In the genomic region with DNA sequence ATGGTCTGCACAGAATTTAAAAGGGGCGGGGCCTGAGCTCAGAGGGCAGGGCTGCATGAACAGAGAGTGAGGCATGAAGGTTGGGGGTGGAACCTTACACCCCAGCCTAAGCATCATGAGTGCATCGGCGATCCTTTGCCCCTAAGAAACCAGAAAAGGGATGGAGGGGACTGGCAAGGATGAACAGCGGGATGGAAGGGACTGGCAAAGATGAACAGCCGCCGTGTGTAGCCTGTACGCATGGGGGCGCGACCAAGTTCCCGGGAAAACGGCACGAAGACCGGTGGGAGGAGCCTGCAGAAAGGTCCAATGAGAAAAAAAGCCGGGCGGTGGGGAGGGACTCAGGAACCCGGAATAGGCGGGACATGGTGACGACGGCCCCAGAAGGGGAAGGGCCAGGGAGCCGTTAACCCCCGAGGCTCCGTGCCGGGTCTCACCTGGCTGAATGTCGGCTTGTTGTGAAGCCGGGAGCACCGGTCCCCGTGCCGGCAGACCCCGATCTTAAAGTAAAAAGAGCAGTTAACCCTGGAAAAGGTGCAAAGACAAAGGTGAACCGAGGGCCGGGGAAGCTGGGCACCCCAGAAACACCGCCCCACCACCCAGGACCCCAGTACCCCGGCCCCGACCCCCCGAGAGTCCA, we compare ENCODE assay signal across 1 cellular context.
A peak's percentile ranks its signal among the peaks of the same experiment; 100 is the strongest.
TF ChIP-seq lines count a peak whose summit lies in the region.

No MANE protein-coding gene starts in this region.

TF ChIP-seq in GM12878, 131 proteins besides CTCF, POLR2A, EP300 and RAD21 (continued from another document and continues in another):
- TF ChIP-seq, protein P1, sequence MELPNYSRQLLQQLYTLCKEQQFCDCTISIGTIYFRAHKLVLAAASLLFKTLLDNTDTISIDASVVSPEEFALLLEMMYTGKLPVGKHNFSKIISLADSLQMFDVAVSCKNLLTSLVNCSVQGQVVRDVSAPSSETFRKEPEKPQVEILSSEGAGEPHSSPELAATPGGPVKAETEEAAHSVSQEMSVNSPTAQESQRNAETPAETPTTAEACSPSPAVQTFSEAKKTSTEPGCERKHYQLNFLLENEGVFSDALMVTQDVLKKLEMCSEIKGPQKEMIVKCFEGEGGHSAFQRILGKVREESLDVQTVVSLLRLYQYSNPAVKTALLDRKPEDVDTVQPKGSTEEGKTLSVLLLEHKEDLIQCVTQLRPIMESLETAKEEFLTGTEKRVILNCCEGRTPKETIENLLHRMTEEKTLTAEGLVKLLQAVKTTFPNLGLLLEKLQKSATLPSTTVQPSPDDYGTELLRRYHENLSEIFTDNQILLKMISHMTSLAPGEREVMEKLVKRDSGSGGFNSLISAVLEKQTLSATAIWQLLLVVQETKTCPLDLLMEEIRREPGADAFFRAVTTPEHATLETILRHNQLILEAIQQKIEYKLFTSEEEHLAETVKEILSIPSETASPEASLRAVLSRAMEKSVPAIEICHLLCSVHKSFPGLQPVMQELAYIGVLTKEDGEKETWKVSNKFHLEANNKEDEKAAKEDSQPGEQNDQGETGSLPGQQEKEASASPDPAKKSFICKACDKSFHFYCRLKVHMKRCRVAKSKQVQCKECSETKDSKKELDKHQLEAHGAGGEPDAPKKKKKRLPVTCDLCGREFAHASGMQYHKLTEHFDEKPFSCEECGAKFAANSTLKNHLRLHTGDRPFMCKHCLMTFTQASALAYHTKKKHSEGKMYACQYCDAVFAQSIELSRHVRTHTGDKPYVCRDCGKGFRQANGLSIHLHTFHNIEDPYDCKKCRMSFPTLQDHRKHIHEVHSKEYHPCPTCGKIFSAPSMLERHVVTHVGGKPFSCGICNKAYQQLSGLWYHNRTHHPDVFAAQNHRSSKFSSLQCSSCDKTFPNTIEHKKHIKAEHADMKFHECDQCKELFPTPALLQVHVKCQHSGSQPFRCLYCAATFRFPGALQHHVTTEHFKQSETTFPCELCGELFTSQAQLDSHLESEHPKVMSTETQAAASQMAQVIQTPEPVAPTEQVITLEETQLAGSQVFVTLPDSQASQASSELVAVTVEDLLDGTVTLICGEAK (IDR thresholded peaks at IDR 0.05; ENCODE audit: borderline replicate concordance), result no peak
- TF ChIP-seq TAF1 (IDR thresholded peaks at IDR 0.05; ENCODE audit: borderline replicate concordance, low read depth, low read length), result 0 out of 2 replicates have a peak, but pooled peaks have one; percentile 66
- TF ChIP-seq RCOR1 (conservative IDR thresholded peaks at IDR 0.05; ENCODE audit: low read depth, low read length), result no peak
- TF ChIP-seq, protein P2, sequence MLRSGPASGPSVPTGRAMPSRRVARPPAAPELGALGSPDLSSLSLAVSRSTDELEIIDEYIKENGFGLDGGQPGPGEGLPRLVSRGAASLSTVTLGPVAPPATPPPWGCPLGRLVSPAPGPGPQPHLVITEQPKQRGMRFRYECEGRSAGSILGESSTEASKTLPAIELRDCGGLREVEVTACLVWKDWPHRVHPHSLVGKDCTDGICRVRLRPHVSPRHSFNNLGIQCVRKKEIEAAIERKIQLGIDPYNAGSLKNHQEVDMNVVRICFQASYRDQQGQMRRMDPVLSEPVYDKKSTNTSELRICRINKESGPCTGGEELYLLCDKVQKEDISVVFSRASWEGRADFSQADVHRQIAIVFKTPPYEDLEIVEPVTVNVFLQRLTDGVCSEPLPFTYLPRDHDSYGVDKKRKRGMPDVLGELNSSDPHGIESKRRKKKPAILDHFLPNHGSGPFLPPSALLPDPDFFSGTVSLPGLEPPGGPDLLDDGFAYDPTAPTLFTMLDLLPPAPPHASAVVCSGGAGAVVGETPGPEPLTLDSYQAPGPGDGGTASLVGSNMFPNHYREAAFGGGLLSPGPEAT (IDR thresholded peaks at IDR 0.05; ENCODE audit: low read depth), result peak; percentile 77
- TF ChIP-seq, protein P3, sequence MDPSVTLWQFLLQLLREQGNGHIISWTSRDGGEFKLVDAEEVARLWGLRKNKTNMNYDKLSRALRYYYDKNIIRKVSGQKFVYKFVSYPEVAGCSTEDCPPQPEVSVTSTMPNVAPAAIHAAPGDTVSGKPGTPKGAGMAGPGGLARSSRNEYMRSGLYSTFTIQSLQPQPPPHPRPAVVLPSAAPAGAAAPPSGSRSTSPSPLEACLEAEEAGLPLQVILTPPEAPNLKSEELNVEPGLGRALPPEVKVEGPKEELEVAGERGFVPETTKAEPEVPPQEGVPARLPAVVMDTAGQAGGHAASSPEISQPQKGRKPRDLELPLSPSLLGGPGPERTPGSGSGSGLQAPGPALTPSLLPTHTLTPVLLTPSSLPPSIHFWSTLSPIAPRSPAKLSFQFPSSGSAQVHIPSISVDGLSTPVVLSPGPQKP (IDR thresholded peaks at IDR 0.05; ENCODE audit: low read depth, low read length), result no peak
- no peak for TF ChIP-seq SREBF1 (IDR thresholded peaks at IDR 0.05; ENCODE audit: low read length)
- peak; percentile 56; the same call in 1 of the 2 replicates for TF ChIP-seq PAX5 (IDR thresholded peaks at IDR 0.05; ENCODE audit: borderline replicate concordance, low read depth, low read length)
- TF ChIP-seq, protein P4, sequence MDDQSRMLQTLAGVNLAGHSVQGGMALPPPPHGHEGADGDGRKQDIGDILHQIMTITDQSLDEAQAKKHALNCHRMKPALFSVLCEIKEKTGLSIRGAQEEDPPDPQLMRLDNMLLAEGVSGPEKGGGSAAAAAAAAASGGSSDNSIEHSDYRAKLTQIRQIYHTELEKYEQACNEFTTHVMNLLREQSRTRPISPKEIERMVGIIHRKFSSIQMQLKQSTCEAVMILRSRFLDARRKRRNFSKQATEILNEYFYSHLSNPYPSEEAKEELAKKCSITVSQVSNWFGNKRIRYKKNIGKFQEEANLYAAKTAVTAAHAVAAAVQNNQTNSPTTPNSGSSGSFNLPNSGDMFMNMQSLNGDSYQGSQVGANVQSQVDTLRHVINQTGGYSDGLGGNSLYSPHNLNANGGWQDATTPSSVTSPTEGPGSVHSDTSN (IDR thresholded peaks at IDR 0.05; ENCODE audit: insufficient replicate concordance, low read depth, low read length), result no peak
- TF ChIP-seq DPF2 (IDR thresholded peaks at IDR 0.05), result no peak
- no peak for TF ChIP-seq EZH2 (IDR thresholded peaks at IDR 0.05; ENCODE audit: borderline replicate concordance, control insufficient read depth, low read depth, low read length)
- peak; percentile 13; the same call in 1 of the 2 replicates for TF ChIP-seq SMC3 (IDR thresholded peaks at IDR 0.05; ENCODE audit: borderline replicate concordance, low read length)
- TF ChIP-seq CBFB (IDR thresholded peaks at IDR 0.05; ENCODE audit: low read depth), result no peak
- TF ChIP-seq TBL1XR1 (IDR thresholded peaks at IDR 0.05; ENCODE audit: low read depth, low read length), result no peak
- TF ChIP-seq PML (IDR thresholded peaks at IDR 0.05; ENCODE audit: low read length), result no peak
- no peak for TF ChIP-seq YBX1 (IDR thresholded peaks at IDR 0.05)
- TF ChIP-seq GABPA (IDR thresholded peaks at IDR 0.05; ENCODE audit: low read depth), result no peak
- no peak for TF ChIP-seq KDM1A (IDR thresholded peaks at IDR 0.05; ENCODE audit: borderline replicate concordance)
- no peak for TF ChIP-seq MEF2A (IDR thresholded peaks at IDR 0.05; ENCODE audit: insufficient read depth, low read depth, low read length)
- no peak for TF ChIP-seq STAT3 (IDR thresholded peaks at IDR 0.05; ENCODE audit: low read depth, low read length)
- TF ChIP-seq POLR2AphosphoS2 (IDR thresholded peaks at IDR 0.05; ENCODE audit: low read depth, low read length), result no peak
- peak; percentile 34 for TF ChIP-seq SMAD1 (IDR thresholded peaks at IDR 0.05; ENCODE audit: low read depth, partially characterized antibody)
- TF ChIP-seq POLR2AphosphoS5 (IDR thresholded peaks at IDR 0.05; ENCODE audit: low read length), result peak; percentile 81
- TF ChIP-seq TCF3 (IDR thresholded peaks at IDR 0.05; ENCODE audit: borderline replicate concordance, insufficient read depth, low read depth, low read length), result no peak
- no peak for TF ChIP-seq SIX5 (IDR thresholded peaks at IDR 0.05; ENCODE audit: low read depth, low read length, severe bottlenecking)
- no peak; the same call in 1 of the 2 replicates for TF ChIP-seq MXI1 (IDR thresholded peaks at IDR 0.05; ENCODE audit: low read depth, low read length)
- peak; percentile 38 for TF ChIP-seq NBN (IDR thresholded peaks at IDR 0.05)
- TF ChIP-seq ZZZ3 (IDR thresholded peaks at IDR 0.05; ENCODE audit: control insufficient read depth, insufficient read length, low read depth), result no peak
- 0 out of 2 replicates have a peak, but pooled peaks have one; percentile 21 for TF ChIP-seq RFX5 (IDR thresholded peaks at IDR 0.05; ENCODE audit: low read depth, low read length)
- no peak for TF ChIP-seq TCF12 (IDR thresholded peaks at IDR 0.05; ENCODE audit: low read depth, low read length)
- TF ChIP-seq, protein P5, sequence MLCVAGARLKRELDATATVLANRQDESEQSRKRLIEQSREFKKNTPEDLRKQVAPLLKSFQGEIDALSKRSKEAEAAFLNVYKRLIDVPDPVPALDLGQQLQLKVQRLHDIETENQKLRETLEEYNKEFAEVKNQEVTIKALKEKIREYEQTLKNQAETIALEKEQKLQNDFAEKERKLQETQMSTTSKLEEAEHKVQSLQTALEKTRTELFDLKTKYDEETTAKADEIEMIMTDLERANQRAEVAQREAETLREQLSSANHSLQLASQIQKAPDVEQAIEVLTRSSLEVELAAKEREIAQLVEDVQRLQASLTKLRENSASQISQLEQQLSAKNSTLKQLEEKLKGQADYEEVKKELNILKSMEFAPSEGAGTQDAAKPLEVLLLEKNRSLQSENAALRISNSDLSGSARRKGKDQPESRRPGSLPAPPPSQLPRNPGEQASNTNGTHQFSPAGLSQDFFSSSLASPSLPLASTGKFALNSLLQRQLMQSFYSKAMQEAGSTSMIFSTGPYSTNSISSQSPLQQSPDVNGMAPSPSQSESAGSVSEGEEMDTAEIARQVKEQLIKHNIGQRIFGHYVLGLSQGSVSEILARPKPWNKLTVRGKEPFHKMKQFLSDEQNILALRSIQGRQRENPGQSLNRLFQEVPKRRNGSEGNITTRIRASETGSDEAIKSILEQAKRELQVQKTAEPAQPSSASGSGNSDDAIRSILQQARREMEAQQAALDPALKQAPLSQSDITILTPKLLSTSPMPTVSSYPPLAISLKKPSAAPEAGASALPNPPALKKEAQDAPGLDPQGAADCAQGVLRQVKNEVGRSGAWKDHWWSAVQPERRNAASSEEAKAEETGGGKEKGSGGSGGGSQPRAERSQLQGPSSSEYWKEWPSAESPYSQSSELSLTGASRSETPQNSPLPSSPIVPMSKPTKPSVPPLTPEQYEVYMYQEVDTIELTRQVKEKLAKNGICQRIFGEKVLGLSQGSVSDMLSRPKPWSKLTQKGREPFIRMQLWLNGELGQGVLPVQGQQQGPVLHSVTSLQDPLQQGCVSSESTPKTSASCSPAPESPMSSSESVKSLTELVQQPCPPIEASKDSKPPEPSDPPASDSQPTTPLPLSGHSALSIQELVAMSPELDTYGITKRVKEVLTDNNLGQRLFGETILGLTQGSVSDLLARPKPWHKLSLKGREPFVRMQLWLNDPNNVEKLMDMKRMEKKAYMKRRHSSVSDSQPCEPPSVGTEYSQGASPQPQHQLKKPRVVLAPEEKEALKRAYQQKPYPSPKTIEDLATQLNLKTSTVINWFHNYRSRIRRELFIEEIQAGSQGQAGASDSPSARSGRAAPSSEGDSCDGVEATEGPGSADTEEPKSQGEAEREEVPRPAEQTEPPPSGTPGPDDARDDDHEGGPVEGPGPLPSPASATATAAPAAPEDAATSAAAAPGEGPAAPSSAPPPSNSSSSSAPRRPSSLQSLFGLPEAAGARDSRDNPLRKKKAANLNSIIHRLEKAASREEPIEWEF (IDR thresholded peaks at IDR 0.05; ENCODE audit: insufficient replicate concordance, low read depth, low read length), result no peak
- TF ChIP-seq RB1 (IDR thresholded peaks at IDR 0.05; ENCODE audit: borderline replicate concordance), result peak; percentile 55; the same call in 1 of the 2 replicates
- no peak for TF ChIP-seq ASH2L (IDR thresholded peaks at IDR 0.05; ENCODE audit: borderline replicate concordance, low read depth)
- TF ChIP-seq, protein P6, sequence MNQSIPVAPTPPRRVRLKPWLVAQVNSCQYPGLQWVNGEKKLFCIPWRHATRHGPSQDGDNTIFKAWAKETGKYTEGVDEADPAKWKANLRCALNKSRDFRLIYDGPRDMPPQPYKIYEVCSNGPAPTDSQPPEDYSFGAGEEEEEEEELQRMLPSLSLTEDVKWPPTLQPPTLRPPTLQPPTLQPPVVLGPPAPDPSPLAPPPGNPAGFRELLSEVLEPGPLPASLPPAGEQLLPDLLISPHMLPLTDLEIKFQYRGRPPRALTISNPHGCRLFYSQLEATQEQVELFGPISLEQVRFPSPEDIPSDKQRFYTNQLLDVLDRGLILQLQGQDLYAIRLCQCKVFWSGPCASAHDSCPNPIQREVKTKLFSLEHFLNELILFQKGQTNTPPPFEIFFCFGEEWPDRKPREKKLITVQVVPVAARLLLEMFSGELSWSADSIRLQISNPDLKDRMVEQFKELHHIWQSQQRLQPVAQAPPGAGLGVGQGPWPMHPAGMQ (IDR thresholded peaks at IDR 0.05; ENCODE audit: borderline replicate concordance), result no peak
- no peak for TF ChIP-seq ESRRA (IDR thresholded peaks at IDR 0.05; ENCODE audit: low read length)
- TF ChIP-seq ZSCAN29 (IDR thresholded peaks at IDR 0.05), result no peak
- TF ChIP-seq, protein P7, sequence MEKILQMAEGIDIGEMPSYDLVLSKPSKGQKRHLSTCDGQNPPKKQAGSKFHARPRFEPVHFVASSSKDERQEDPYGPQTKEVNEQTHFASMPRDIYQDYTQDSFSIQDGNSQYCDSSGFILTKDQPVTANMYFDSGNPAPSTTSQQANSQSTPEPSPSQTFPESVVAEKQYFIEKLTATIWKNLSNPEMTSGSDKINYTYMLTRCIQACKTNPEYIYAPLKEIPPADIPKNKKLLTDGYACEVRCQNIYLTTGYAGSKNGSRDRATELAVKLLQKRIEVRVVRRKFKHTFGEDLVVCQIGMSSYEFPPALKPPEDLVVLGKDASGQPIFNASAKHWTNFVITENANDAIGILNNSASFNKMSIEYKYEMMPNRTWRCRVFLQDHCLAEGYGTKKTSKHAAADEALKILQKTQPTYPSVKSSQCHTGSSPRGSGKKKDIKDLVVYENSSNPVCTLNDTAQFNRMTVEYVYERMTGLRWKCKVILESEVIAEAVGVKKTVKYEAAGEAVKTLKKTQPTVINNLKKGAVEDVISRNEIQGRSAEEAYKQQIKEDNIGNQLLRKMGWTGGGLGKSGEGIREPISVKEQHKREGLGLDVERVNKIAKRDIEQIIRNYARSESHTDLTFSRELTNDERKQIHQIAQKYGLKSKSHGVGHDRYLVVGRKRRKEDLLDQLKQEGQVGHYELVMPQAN (conservative IDR thresholded peaks at IDR 0.05), result peak; percentile 27; the same call in 1 of the 2 replicates
- TF ChIP-seq ZNF24 (IDR thresholded peaks at IDR 0.05), result no peak
- TF ChIP-seq JUNB (IDR thresholded peaks at IDR 0.05), result no peak
- TF ChIP-seq, protein P8, sequence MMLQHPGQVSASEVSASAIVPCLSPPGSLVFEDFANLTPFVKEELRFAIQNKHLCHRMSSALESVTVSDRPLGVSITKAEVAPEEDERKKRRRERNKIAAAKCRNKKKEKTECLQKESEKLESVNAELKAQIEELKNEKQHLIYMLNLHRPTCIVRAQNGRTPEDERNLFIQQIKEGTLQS (IDR thresholded peaks at IDR 0.05; ENCODE audit: borderline replicate concordance, extremely low read depth, low read depth, low read length), result no peak
- TF ChIP-seq, protein P9, sequence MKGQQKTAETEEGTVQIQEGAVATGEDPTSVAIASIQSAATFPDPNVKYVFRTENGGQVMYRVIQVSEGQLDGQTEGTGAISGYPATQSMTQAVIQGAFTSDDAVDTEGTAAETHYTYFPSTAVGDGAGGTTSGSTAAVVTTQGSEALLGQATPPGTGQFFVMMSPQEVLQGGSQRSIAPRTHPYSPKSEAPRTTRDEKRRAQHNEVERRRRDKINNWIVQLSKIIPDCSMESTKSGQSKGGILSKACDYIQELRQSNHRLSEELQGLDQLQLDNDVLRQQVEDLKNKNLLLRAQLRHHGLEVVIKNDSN (IDR thresholded peaks at IDR 0.05; ENCODE audit: borderline replicate concordance, extremely low read length, insufficient read depth, low read depth, low read length), result no peak
- no peak for TF ChIP-seq RAD51 (IDR thresholded peaks at IDR 0.05)
- TF ChIP-seq FOS (IDR thresholded peaks at IDR 0.05; ENCODE audit: borderline replicate concordance, extremely low read depth, insufficient read length), result no peak
- TF ChIP-seq KAT2A (conservative IDR thresholded peaks at IDR 0.05; ENCODE audit: control insufficient read depth, low read depth, low read length), result no peak
